Comparison of ENCODE assay signal across 1 cellular context in genomic region chr4:61770456-61770855, GRCh38.
TF ChIP-seq lines count a peak whose summit lies in the region.

No MANE protein-coding gene starts in this region.

TF ChIP-seq in WTC11, 78 proteins besides CTCF, POLR2A, EP300 and RAD21 (continued from another document):
- TF ChIP-seq, protein P1, sequence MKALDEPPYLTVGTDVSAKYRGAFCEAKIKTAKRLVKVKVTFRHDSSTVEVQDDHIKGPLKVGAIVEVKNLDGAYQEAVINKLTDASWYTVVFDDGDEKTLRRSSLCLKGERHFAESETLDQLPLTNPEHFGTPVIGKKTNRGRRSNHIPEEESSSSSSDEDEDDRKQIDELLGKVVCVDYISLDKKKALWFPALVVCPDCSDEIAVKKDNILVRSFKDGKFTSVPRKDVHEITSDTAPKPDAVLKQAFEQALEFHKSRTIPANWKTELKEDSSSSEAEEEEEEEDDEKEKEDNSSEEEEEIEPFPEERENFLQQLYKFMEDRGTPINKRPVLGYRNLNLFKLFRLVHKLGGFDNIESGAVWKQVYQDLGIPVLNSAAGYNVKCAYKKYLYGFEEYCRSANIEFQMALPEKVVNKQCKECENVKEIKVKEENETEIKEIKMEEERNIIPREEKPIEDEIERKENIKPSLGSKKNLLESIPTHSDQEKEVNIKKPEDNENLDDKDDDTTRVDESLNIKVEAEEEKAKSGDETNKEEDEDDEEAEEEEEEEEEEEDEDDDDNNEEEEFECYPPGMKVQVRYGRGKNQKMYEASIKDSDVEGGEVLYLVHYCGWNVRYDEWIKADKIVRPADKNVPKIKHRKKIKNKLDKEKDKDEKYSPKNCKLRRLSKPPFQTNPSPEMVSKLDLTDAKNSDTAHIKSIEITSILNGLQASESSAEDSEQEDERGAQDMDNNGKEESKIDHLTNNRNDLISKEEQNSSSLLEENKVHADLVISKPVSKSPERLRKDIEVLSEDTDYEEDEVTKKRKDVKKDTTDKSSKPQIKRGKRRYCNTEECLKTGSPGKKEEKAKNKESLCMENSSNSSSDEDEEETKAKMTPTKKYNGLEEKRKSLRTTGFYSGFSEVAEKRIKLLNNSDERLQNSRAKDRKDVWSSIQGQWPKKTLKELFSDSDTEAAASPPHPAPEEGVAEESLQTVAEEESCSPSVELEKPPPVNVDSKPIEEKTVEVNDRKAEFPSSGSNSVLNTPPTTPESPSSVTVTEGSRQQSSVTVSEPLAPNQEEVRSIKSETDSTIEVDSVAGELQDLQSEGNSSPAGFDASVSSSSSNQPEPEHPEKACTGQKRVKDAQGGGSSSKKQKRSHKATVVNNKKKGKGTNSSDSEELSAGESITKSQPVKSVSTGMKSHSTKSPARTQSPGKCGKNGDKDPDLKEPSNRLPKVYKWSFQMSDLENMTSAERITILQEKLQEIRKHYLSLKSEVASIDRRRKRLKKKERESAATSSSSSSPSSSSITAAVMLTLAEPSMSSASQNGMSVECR (CRISPR knock-in tag; IDR thresholded peaks at IDR 0.05; ENCODE audit: borderline replicate concordance), result no peak
TF ChIP-seq in WTC11: peak in this region for 0.
